ENCODE assay signal across 1 cellular context in genomic region chr14:68782091-68782981, GRCh38.
TF ChIP-seq lines count a peak whose summit lies in the region.

No MANE protein-coding gene starts in this region.

TF ChIP-seq in GM23338, 12 proteins besides CTCF, POLR2A, EP300 and RAD21 (continued from another document):
- TF ChIP-seq, protein P1, sequence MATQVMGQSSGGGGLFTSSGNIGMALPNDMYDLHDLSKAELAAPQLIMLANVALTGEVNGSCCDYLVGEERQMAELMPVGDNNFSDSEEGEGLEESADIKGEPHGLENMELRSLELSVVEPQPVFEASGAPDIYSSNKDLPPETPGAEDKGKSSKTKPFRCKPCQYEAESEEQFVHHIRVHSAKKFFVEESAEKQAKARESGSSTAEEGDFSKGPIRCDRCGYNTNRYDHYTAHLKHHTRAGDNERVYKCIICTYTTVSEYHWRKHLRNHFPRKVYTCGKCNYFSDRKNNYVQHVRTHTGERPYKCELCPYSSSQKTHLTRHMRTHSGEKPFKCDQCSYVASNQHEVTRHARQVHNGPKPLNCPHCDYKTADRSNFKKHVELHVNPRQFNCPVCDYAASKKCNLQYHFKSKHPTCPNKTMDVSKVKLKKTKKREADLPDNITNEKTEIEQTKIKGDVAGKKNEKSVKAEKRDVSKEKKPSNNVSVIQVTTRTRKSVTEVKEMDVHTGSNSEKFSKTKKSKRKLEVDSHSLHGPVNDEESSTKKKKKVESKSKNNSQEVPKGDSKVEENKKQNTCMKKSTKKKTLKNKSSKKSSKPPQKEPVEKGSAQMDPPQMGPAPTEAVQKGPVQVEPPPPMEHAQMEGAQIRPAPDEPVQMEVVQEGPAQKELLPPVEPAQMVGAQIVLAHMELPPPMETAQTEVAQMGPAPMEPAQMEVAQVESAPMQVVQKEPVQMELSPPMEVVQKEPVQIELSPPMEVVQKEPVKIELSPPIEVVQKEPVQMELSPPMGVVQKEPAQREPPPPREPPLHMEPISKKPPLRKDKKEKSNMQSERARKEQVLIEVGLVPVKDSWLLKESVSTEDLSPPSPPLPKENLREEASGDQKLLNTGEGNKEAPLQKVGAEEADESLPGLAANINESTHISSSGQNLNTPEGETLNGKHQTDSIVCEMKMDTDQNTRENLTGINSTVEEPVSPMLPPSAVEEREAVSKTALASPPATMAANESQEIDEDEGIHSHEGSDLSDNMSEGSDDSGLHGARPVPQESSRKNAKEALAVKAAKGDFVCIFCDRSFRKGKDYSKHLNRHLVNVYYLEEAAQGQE (IDR thresholded peaks at IDR 0.05; ENCODE audit: unreplicated experiment): no peak
- TF ChIP-seq NANOG (IDR thresholded peaks at IDR 0.05; ENCODE audit: borderline replicate concordance) (no peak), ZNF462 (CRISPR knock-in tag; IDR thresholded peaks at IDR 0.05) (no peak)
TF ChIP-seq in GM23338: peak in this region for 0.
